ENCODE assay signal across 22 cellular contexts in genomic region chr5:149685494-149685893, GRCh38.
"Had no signal": no experiment of that assay in that cellular context is flagged by ENCODE, and none has a peak within 500 bp of the region (broad histone marks: within the 10 kb centered on the region; RNA-seq: fewer than 3 reads in every experiment).

No MANE protein-coding gene starts in this region.

- H3K4me1 ChIP-seq: SJCRH30 had no signal

- H3K9me3 ChIP-seq: MG63, SJCRH30 had no signal

- ATAC-seq: Panc1, SK-N-SH treated with all-trans-retinoic acid at 6 μM for 48 hours had no signal

- H3K4me3 ChIP-seq: MG63, SJCRH30 had no signal

- H3K27ac ChIP-seq: RWPE1, SJCRH30 had no signal

- DNase-seq: Karpas-422, KG1, MG63, NCI-H1092, NCI-H1105 treated with DMSO at 0.1 percent for 48 hours, NCI-H1417 treated with DMSO at 0.1 percent for 48 hours, NCI-H146, NCI-H1694 treated with DMSO at 0.1 percent for 48 hours, NCI-H1930, NCI-H2081, NCI-H2107, NCI-H226, NCI-H446, NCI-H510A, NCI-H524 treated with DMSO at 0.1 percent for 48 hours, NCI-H69, NCI-H774, SHP77 treated with DMSO at 0.1 percent for 48 hours, SJCRH30 had no signal

- H3K36me3 ChIP-seq: MG63, SJCRH30 had no signal
